ENCODE assay signal across 8 cellular contexts in genomic region chr20:1802385-1803215, GRCh38.
A peak's percentile ranks its signal among the peaks of the same experiment; 100 is the strongest.
DNase-seq lines count a peak whose midpoint lies in the region; ATAC-seq and TF ChIP-seq lines count a peak whose summit lies in the region.

No MANE protein-coding gene starts in this region.

- ATAC-seq in SK-N-SH treated with all-trans-retinoic acid at 6 μM for 48 hours (peak; percentile 83), HG02870 (IDR thresholded peaks at IDR 0.05; ENCODE audit: unreplicated experiment) (no peak), HG02840 (IDR thresholded peaks at IDR 0.05; ENCODE audit: low FRiP score, unreplicated experiment) (no peak)

- H3K9ac ChIP-seq in ES-I3 (ENCODE audit: low read depth, low read length) (peak overlapping the region; percentile 68), HUES6 (ENCODE audit: low read length) (peak overlapping the region; percentile 69)

- peak overlapping the region; percentile 62 for H3K27ac Mint-ChIP-seq in chondrocyte (ENCODE audit: unreplicated experiment)

- peaks cover 19% of the 10 kb centered on the region for H3K27me3 ChIP-seq in HUES6 (ENCODE audit: control insufficient read depth, insufficient read depth, low read length)
- no peaks in the 10 kb centered on the region for H3K27me3 ChIP-seq in layer of hippocampus (ENCODE audit: control insufficient read depth, insufficient read depth, low read length)

- H3K4me3 ChIP-seq in HUES6 (ENCODE audit: low read depth, low read length), result peak overlapping the region; percentile 62

- peaks cover 15% of the 10 kb centered on the region for H3K4me1 ChIP-seq in ES-I3 (ENCODE audit: insufficient read depth, low read length)
- peaks cover 14% of the 10 kb centered on the region for H3K4me1 ChIP-seq in HUES6 (ENCODE audit: control insufficient read depth, insufficient read depth, low read length)

- no peak overlapping the region for H3K27ac ChIP-seq in HUES6 (ENCODE audit: low read depth, low read length)
- H3K27ac ChIP-seq in layer of hippocampus (ENCODE audit: low read depth, low read length), result peak overlapping the region; percentile 86

- peak overlapping the region; percentile 82 for H3K4me3 Mint-ChIP-seq in chondrocyte (ENCODE audit: unreplicated experiment)

- no peaks in the 10 kb centered on the region for H3K36me3 ChIP-seq in ES-I3 (ENCODE audit: insufficient read depth, low read length)
- no peaks in the 10 kb centered on the region for H3K36me3 ChIP-seq in HUES6 (ENCODE audit: control insufficient read depth, insufficient read depth, low read length)

- peaks cover 41% of the 10 kb centered on the region for H3K4me1 Mint-ChIP-seq in chondrocyte (ENCODE audit: low read depth)

- H3K9me3 Mint-ChIP-seq in chondrocyte (ENCODE audit: low read depth), result no peaks in the 10 kb centered on the region

- no peaks in the 10 kb centered on the region for H3K36me3 Mint-ChIP-seq in chondrocyte (ENCODE audit: low read depth)

- H3K27me3 Mint-ChIP-seq in chondrocyte (ENCODE audit: low read depth), result no peaks in the 10 kb centered on the region

- H3K9me3 ChIP-seq in ES-I3 (ENCODE audit: control insufficient read depth, insufficient read depth, low read length), result no peaks in the 10 kb centered on the region
- H3K9me3 ChIP-seq in HUES6 (ENCODE audit: control insufficient read depth, insufficient read depth, low read depth, low read length), result no peaks in the 10 kb centered on the region

- peak; percentile 85 for TF ChIP-seq CTCF in chondrocyte (IDR thresholded peaks at IDR 0.05)

- no peak for DNase-seq in chondrocyte (ENCODE audit: low spot score)
- peak in 2 of 3 donors; percentile 16 to 18 for DNase-seq in stimulated activated CD4-positive, alpha-beta T cell treated with anti-CD3 and anti-CD28 coated beads, Interleukin-12 subunit alpha, Interleukin-12 subunit beta, amount 100 ng/mL, for 48 hours (ENCODE audit: low read depth in 2 of 3, low spot score in 1 of 3)

TF ChIP-seq in SK-N-SH treated with all-trans-retinoic acid at 6 μM for 48 hours, 23 proteins besides CTCF, POLR2A, EP300 and RAD21:
- TF ChIP-seq PATZ1 (CRISPR knock-in tag; IDR thresholded peaks at IDR 0.05; ENCODE audit: borderline replicate concordance) (peak; percentile 10; the same call in 1 of the 2 replicates), ZNF565 (CRISPR knock-in tag; conservative IDR thresholded peaks at IDR 0.05; ENCODE audit: low read depth) (no peak), TOX (CRISPR knock-in tag; IDR thresholded peaks at IDR 0.05; ENCODE audit: borderline replicate concordance) (no peak)
TF ChIP-seq in SK-N-SH treated with all-trans-retinoic acid at 6 μM for 48 hours: peak in this region for 1.
